Comparison of ENCODE assay signal across 17 cellular contexts in genomic region chr3:62818347-62818746, GRCh38. TPM values are rescaled to one million over a fixed set of nuclear protein-coding genes. Genes with fewer than 3 reads are reported as not detected.
DNase-seq lines count a peak whose midpoint lies in the region; ATAC-seq lines count a peak whose summit lies in the region.
"Had no signal": no experiment of that assay in that cellular context is flagged by ENCODE, and none has a peak within 500 bp of the region (broad histone marks: within the 10 kb centered on the region; RNA-seq: fewer than 3 reads in every experiment).

No MANE protein-coding gene starts in this region.

- peak; percentile 91 for ATAC-seq in GM19023 (IDR thresholded peaks at IDR 0.05; ENCODE audit: unreplicated experiment)
- ATAC-seq in GM21825 (IDR thresholded peaks at IDR 0.05; ENCODE audit: unreplicated experiment): peak; percentile 82
- ATAC-seq in HG03342 (IDR thresholded peaks at IDR 0.05; ENCODE audit: unreplicated experiment): peak; percentile 85
- ATAC-seq in natural killer cell treated with Interleukin-12 subunit alpha and Interleukin-12 subunit beta and Interleukin-15 and Interleukin-18, amount 100 ng/mL, for 72 hours: no peak
- ATAC-seq: A549 had no signal

- no peaks in the 10 kb centered on the region for H3K36me3 ChIP-seq in BLaER1

- no peaks in the 10 kb centered on the region for H3K36me3 Mint-ChIP-seq in natural killer cell treated with Interleukin-12 subunit alpha and Interleukin-12 subunit beta and Interleukin-15 and Interleukin-18, amount 100 ng/mL, for 72 hours
- H3K36me3 Mint-ChIP-seq: activated naive CD4-positive, alpha-beta T cell treated with anti-CD3 and anti-CD28 coated beads, Interleukin-2, amount 50 U/mL, for 24 hours had no signal

- no peaks in the 10 kb centered on the region for H3K4me1 Mint-ChIP-seq in natural killer cell treated with Interleukin-12 subunit alpha and Interleukin-12 subunit beta and Interleukin-15 and Interleukin-18, amount 100 ng/mL, for 72 hours (ENCODE audit: low read depth in 2 of 2)

- no peak overlapping the region for H3K4me3 ChIP-seq in BLaER1
- H3K4me3 ChIP-seq: A549 had no signal

- H3K27ac ChIP-seq in BLaER1: no peak overlapping the region
- H3K27ac ChIP-seq: A549 had no signal

- no peak overlapping the region for H3K9ac ChIP-seq in BLaER1

- no peaks in the 10 kb centered on the region for H3K9me3 ChIP-seq in BLaER1
- H3K9me3 ChIP-seq: A549 had no signal

- H3K4me3 Mint-ChIP-seq in natural killer cell treated with Interleukin-12 subunit alpha and Interleukin-12 subunit beta and Interleukin-15 and Interleukin-18, amount 100 ng/mL, for 72 hours: no peak overlapping the region
- H3K4me3 Mint-ChIP-seq: activated naive CD4-positive, alpha-beta T cell treated with anti-CD3 and anti-CD28 coated beads, Interleukin-2, amount 50 U/mL, for 24 hours had no signal

- H3K4me1 ChIP-seq in BLaER1: peaks cover 34% of the 10 kb centered on the region
- H3K4me1 ChIP-seq: A549 had no signal

- H3K4me2 ChIP-seq in BLaER1: peak overlapping the region; percentile 64
- H3K4me2 ChIP-seq: A549 had no signal

- no peak for DNase-seq in HUDEP-2 (lab: John Stamatoyannopoulos, UW; ENCODE audit: unreplicated experiment in 76 of 76)
- DNase-seq in natural killer cell treated with Interleukin-12 subunit alpha and Interleukin-12 subunit beta and Interleukin-15 and Interleukin-18, amount 100 ng/mL, for 72 hours (ENCODE audit: low spot score): no peak
- DNase-seq in NCI-H226: no peak
- DNase-seq in NCI-H2081 treated with DMSO at 0.1 percent for 48 hours (lab: John Stamatoyannopoulos, UW): no peak
- DNase-seq: activated CD4-positive, alpha-beta T cell treated with anti-CD3 and anti-CD28 coated beads, Interleukin-2, amount 50 U/mL, for 48 hours; EL; islet precursor cell; Kasumi-1; NCI-H748 treated with DMSO at 0.1 percent for 48 hours; SW 1271 had no signal

- H3K27me3 Mint-ChIP-seq in natural killer cell treated with Interleukin-12 subunit alpha and Interleukin-12 subunit beta and Interleukin-15 and Interleukin-18, amount 100 ng/mL, for 72 hours: no peaks in the 10 kb centered on the region
- H3K27me3 Mint-ChIP-seq: activated naive CD4-positive, alpha-beta T cell treated with anti-CD3 and anti-CD28 coated beads, Interleukin-2, amount 50 U/mL, for 24 hours had no signal

- H3K9me3 Mint-ChIP-seq in natural killer cell treated with Interleukin-12 subunit alpha and Interleukin-12 subunit beta and Interleukin-15 and Interleukin-18, amount 100 ng/mL, for 72 hours: peaks cover 3% of the 10 kb centered on the region
- H3K9me3 Mint-ChIP-seq: activated naive CD4-positive, alpha-beta T cell treated with anti-CD3 and anti-CD28 coated beads, Interleukin-2, amount 50 U/mL, for 24 hours had no signal

- no peak overlapping the region for H3K27ac Mint-ChIP-seq in natural killer cell treated with Interleukin-12 subunit alpha and Interleukin-12 subunit beta and Interleukin-15 and Interleukin-18, amount 100 ng/mL, for 72 hours
- H3K27ac Mint-ChIP-seq: activated naive CD4-positive, alpha-beta T cell treated with anti-CD3 and anti-CD28 coated beads, Interleukin-2, amount 50 U/mL, for 24 hours had no signal

- H3K27me3 ChIP-seq in BLaER1: no peaks in the 10 kb centered on the region

- H4K20me1 ChIP-seq in BLaER1: no peaks in the 10 kb centered on the region

RNA-seq across cellular contexts. Expression of gene CADPS, which starts 56.9 kb away (rescaled TPM):
- total RNA-seq in natural killer cell treated with Interleukin-12 subunit alpha and Interleukin-12 subunit beta and Interleukin-15 and Interleukin-18, amount 100 ng/mL, for 72 hours: not detected
- total RNA-seq: myocyte had no signal

Comparison
In these comparisons a context has a peak if more than half of its experiments do, and no peak if none do; other contexts are left out.
1. ATAC-seq: peak in GM19023 (single experiment), GM21825 (single experiment) and HG03342 (single experiment); none in natural killer cell treated with Interleukin-12 subunit alpha and Interleukin-12 subunit beta and Interleukin-15 and Interleukin-18, amount 100 ng/mL, for 72 hours (0 of 2).